ENCODE assay signal across 8 cellular contexts in the genomic region with DNA sequence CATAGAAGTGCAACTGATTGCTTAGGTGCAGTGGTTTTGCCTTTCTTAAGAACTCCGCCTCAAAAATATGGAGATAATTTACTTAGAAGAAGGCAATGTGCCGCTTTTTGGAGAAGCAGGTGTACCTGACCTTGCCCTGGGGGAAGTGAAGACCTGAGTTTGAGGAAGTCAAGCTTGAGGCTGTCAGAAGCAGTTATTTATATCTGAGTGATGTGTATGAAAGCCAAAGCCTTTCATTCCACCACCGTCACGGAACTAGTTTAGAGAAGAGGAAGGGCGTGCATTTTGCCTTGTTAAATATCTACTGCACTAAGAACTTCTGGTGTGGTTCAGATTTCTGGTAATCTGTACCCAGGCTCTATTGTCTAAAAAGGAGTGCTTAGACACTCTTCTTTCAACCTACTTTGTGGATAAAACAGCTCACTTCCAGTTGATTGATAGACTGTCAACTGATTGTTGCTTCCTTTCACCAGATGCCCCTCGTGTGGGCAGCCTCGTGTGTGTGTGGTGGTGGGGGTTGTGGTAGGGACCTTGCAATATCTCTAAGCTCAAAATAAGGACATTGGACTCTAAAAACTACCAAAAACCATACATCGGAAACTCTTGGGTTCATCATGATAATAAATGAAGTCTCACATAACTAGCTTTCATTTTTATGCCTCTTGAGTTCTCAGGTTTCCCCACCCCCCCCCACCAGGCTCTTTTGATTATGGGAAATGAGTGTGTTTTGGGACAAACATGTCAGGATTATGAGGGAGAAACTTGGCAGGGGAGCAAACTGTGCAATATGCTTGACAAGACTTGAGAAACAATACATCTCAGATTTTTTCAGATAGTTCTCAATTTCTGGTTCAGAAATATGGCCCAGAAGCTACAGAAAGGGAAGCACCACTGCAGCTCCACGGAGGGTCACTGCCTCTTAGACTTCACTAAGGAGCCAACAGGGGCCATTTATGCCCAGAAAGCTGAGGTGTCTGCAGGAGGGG.
DNase-seq lines count a peak whose midpoint lies in the region; ATAC-seq, FAIRE-seq and TF ChIP-seq lines count a peak whose summit lies in the region.

No MANE protein-coding gene starts in this region.

- FAIRE-seq in pancreas (lab: Jason Lieb, UNC): no peak

- H3K4me1 ChIP-seq in pancreas: peaks cover 19 to 54% (median 38%) of the 10 kb centered on the region in 3 donors

- H3K27me3 ChIP-seq in dorsolateral prefrontal cortex (no peaks in the 10 kb centered on the region), pancreas (no peaks in the 10 kb centered on the region)

- no peaks in the 10 kb centered on the region for H3K9me3 ChIP-seq in pancreas

- intact Hi-C loops in dorsolateral prefrontal cortex (cut with DNase I): no loop called here
- intact Hi-C loops in pancreas (cut with DNase I): no loop called here

- peak; percentile 53 for DNase-seq in GDM1 (lab: John Stamatoyannopoulos, UW)
- peak; percentile 11 for DNase-seq in T-helper 22 cell (ENCODE audit: low read depth)
- no peak for DNase-seq in dorsolateral prefrontal cortex
- no peak for DNase-seq in pancreas
- no peak for DNase-seq in iPS-NIHi11 (ENCODE audit: low spot score)
- no peak for DNase-seq in retina

- H3K4me3 ChIP-seq in dorsolateral prefrontal cortex (no peak overlapping the region), pancreas (no peak overlapping the region)

- 68 to 75% methylated on average over 9 of the region's 9 CpGs for WGBS in pancreas, 2 donors

- TF ChIP-seq CTCF in dorsolateral prefrontal cortex (IDR thresholded peaks at IDR 0.05 in 54 of 56, conservative IDR thresholded peaks at IDR 0.05 in 2 of 56; ENCODE audit: low read depth in 1 of 56, partially characterized antibody in 56 of 56) (no peak), pancreas (IDR thresholded peaks at IDR 0.05) (no peak)

- ATAC-seq in GM21360 (IDR thresholded peaks at IDR 0.05; ENCODE audit: unreplicated experiment): peak; percentile 89
- ATAC-seq in HG03521 (IDR thresholded peaks at IDR 0.05; ENCODE audit: unreplicated experiment): peak; percentile 93
- ATAC-seq in pancreas: peak in 3 of 4 donors; percentile 10 to 15 (median 11)

- H3K36me3 ChIP-seq in pancreas: no peaks in the 10 kb centered on the region

- H3K27ac ChIP-seq in dorsolateral prefrontal cortex (peak overlapping the region in 44 of 59 donors; percentile 6 to 83 (median 52)), pancreas (peak overlapping the region; percentile 20 to 82 (median 51))

Comparison
In these comparisons a context has a peak if more than half of its experiments do, and no peak if none do; other contexts are left out.
1. DNase-seq: peak in GDM1 (single experiment) and T-helper 22 cell (single experiment); none in dorsolateral prefrontal cortex (0 of 10), pancreas (0 of 6), iPS-NIHi11 (single experiment) and retina (single experiment).
2. ATAC-seq: peak in every context shown above with its lines; median percentile 93 in HG03521; 89 in GM21360; 11 in pancreas.